ENCODE assay signal across 8 cellular contexts in genomic region chr22:46542011-46542985, GRCh38. TPM values are rescaled to one million over a fixed set of nuclear protein-coding genes. Genes with fewer than 3 reads are reported as not detected.
A peak's percentile ranks its signal among the peaks of the same experiment; 100 is the strongest.
DNase-seq lines count a peak whose midpoint lies in the region; ATAC-seq and TF ChIP-seq lines count a peak whose summit lies in the region.

No MANE protein-coding gene starts in this region.

- peaks cover 10% of the 10 kb centered on the region for H3K27me3 Mint-ChIP-seq in glutamatergic neuron (ENCODE audit: unreplicated experiment)

- ATAC-seq in SK-N-SH treated with all-trans-retinoic acid at 6 μM for 48 hours (peak; percentile 99), GM21367 (IDR thresholded peaks at IDR 0.05; ENCODE audit: unreplicated experiment) (no peak)

- H3K9me3 Mint-ChIP-seq in glutamatergic neuron (ENCODE audit: unreplicated experiment) = peaks cover 5% of the 10 kb centered on the region

- H3K4me3 ChIP-seq in Jurkat, Clone E6-1 (ENCODE audit: low read length) = no peak overlapping the region

- H3K4me1 Mint-ChIP-seq in glutamatergic neuron (ENCODE audit: low read depth, unreplicated experiment) = peaks cover 14% of the 10 kb centered on the region

- no peak overlapping the region for H3K27ac Mint-ChIP-seq in glutamatergic neuron (ENCODE audit: unreplicated experiment)

- no peaks in the 10 kb centered on the region for H3K36me3 Mint-ChIP-seq in glutamatergic neuron (ENCODE audit: unreplicated experiment)

- peak in 2 of 3 experiments; percentile 44 to 61 for DNase-seq in NCI-H1417 (lab: John Stamatoyannopoulos, UW)
- DNase-seq in NCI-H1417 treated with DMSO at 0.1 percent for 48 hours (lab: John Stamatoyannopoulos, UW) = no peak
- peak; percentile 54 for DNase-seq in Jurkat, Clone E6-1 (ENCODE audit: low read depth, low spot score)
- DNase-seq in activated naive CD4-positive, alpha-beta T cell treated with Interleukin-2 at 50 U/mL for 16 hours = peak; percentile 73
- peak; percentile 89 for DNase-seq in glutamatergic neuron
- peak; percentile 31 for DNase-seq in putamen (ENCODE audit: low spot score)

- no peak overlapping the region for H3K4me3 Mint-ChIP-seq in glutamatergic neuron (ENCODE audit: unreplicated experiment)

- peak; percentile 87 for TF ChIP-seq CTCF in glutamatergic neuron (IDR thresholded peaks at IDR 0.05; ENCODE audit: partially characterized antibody, unreplicated experiment)

TF ChIP-seq in SK-N-SH treated with all-trans-retinoic acid at 6 μM for 48 hours, 23 proteins besides CTCF, POLR2A, EP300 and RAD21:
- TF ChIP-seq ARNTL (CRISPR knock-in tag; IDR thresholded peaks at IDR 0.05; ENCODE audit: borderline replicate concordance, low read depth) = no peak

RNA-seq across cellular contexts. Expression of gene CELSR1, which starts 4.9 kb away (rescaled TPM):
- polyA plus RNA-seq in Jurkat, Clone E6-1 (2012; ENCODE audit: insufficient read depth, insufficient read length) = 1.8 TPM
- 0.27 TPM for total RNA-seq in glutamatergic neuron (ENCODE audit: unreplicated experiment)
